ENCODE assay signal across 9 cellular contexts in the genomic region with DNA sequence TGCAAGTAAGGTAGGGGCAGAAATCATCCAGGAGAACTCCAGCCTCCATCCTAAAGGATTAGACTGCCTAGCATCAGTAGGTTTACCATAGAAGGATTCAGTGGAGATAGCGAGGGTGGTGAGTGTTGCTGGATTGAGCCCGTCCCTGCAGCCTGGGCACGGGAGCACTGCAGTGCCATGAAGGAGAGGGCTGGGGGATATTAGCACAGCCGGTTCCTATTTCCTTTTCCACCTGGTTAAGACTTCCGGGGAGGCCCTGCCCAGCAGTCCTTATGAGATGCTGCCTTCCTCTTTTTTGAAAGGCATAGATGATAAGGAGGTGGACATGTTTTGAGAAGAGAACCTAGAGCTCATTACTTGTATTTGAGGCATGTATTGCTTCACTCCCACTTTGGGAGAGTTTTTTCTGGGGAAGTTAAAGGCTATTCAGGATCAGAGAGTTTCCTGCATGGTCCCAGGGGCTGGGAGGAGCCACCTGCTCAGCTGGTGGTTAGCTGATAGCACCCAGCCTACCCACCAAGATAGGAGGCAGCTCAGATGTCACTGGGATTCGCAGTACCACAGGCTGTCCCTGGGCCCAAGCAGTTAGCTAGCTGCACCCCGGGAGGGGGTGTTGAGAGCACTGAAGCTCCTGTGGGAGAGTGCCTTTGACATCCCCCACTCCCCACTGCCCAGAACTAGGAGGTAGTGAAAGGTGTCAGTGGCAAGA. TPM values are rescaled to one million over a fixed set of nuclear protein-coding genes. Genes with fewer than 3 reads are reported as not detected.
DNase-seq lines count a peak whose midpoint lies in the region; ATAC-seq lines count a peak whose summit lies in the region.
"Had no signal": no experiment of that assay in that cellular context is flagged by ENCODE, and none has a peak within 500 bp of the region (broad histone marks: within the 10 kb centered on the region; RNA-seq: fewer than 3 reads in every experiment).

No MANE protein-coding gene starts in this region.

- H3K4me3 ChIP-seq in HUES64 (ENCODE audit: low read length) (no peak overlapping the region), iPS-15b (ENCODE audit: low read depth, low read length) (peak overlapping the region; percentile 14)

- no peaks in the 10 kb centered on the region for H3K27me3 ChIP-seq in HUES64 (ENCODE audit: insufficient read depth, low read length)
- H3K27me3 ChIP-seq in iPS-15b (ENCODE audit: control insufficient read depth, insufficient read depth, low read length), result no peaks in the 10 kb centered on the region

- WGBS in HUES64, result 62% methylated on average over 7 of the region's 7 CpGs

- no peaks in the 10 kb centered on the region for H3K9me3 Mint-ChIP-seq in stimulated activated naive CD8-positive, alpha-beta T cell treated with anti-CD3 and anti-CD28 coated beads, Interleukin-15, amount 100 ng/mL, for 72 hours

- H3K27ac ChIP-seq in HUES64 (ENCODE audit: low read depth, low read length), result peak overlapping the region; percentile 98

- H3K36me3 ChIP-seq in HUES64 (ENCODE audit: insufficient read depth, low read length) (peaks cover 14% of the 10 kb centered on the region), iPS-15b (ENCODE audit: control insufficient read depth, insufficient read depth, low read length) (peaks cover 3% of the 10 kb centered on the region)

- no peak for ATAC-seq in stimulated activated naive CD8-positive, alpha-beta T cell treated with anti-CD3 and anti-CD28 coated beads, Interleukin-15, amount 100 ng/mL, for 72 hours
- ATAC-seq in GM19463 (IDR thresholded peaks at IDR 0.05; ENCODE audit: unreplicated experiment), result no peak

- no peaks in the 10 kb centered on the region for H3K9me3 ChIP-seq in HUES64 (ENCODE audit: insufficient read depth, low read depth, low read length)
- H3K9me3 ChIP-seq in iPS-15b (ENCODE audit: control insufficient read depth, insufficient read depth, low read length), result no peaks in the 10 kb centered on the region

- H3K9ac ChIP-seq in HUES64 (ENCODE audit: low read depth, low read length), result peak overlapping the region; percentile 79
- H3K9ac ChIP-seq in iPS-15b (ENCODE audit: low read depth, low read length), result peak overlapping the region; percentile 80

- H3K4me1 ChIP-seq in HUES64 (ENCODE audit: insufficient read depth, low read length) (peaks cover 84% of the 10 kb centered on the region), iPS-15b (ENCODE audit: control insufficient read depth, insufficient read depth, low read length) (peaks cover 60% of the 10 kb centered on the region)

- H3K4me1 Mint-ChIP-seq in stimulated activated naive CD8-positive, alpha-beta T cell treated with anti-CD3 and anti-CD28 coated beads, Interleukin-15, amount 100 ng/mL, for 72 hours, result peaks cover 65% of the 10 kb centered on the region

- H3K4me3 Mint-ChIP-seq in stimulated activated naive CD8-positive, alpha-beta T cell treated with anti-CD3 and anti-CD28 coated beads, Interleukin-15, amount 100 ng/mL, for 72 hours, result no peak overlapping the region

- peaks cover 31% of the 10 kb centered on the region for H3K27me3 Mint-ChIP-seq in stimulated activated naive CD8-positive, alpha-beta T cell treated with anti-CD3 and anti-CD28 coated beads, Interleukin-15, amount 100 ng/mL, for 72 hours

- H3K27ac Mint-ChIP-seq in stimulated activated naive CD8-positive, alpha-beta T cell treated with anti-CD3 and anti-CD28 coated beads, Interleukin-15, amount 100 ng/mL, for 72 hours, result peak overlapping the region; percentile 20 to 37

- DNase-seq in UCSD-AML1 (lab: John Stamatoyannopoulos, UW; ENCODE audit: unreplicated experiment) (peak; percentile 73), midbrain (lab: John Stamatoyannopoulos, UW) (no peak), middle frontal gyrus (ENCODE audit: extremely low spot score, low spot score) (no peak)
- DNase-seq in stimulated activated naive CD8-positive, alpha-beta T cell treated with anti-CD3 and anti-CD28 coated beads, Interleukin-15, amount 100 ng/mL, for 72 hours, result no peak
- DNase-seq in central memory CD4-positive, alpha-beta T cell, result no peak
- DNase-seq: activated CD8-positive, alpha-beta memory T cell treated with anti-CD3 and anti-CD28 coated beads, Interleukin-2, amount 50 U/mL, for 4 hours had no signal

RNA-seq across cellular contexts. Expression of a gene that starts 17.2 kb away (rescaled TPM):
- polyA plus RNA-seq in HUES64 (2013, experiment 1 of 2), result 227 TPM
- 242 TPM for polyA plus RNA-seq in HUES64 (2013, experiment 2 of 2)

RNA-seq across cellular contexts. Expression of a gene that starts 45.7 kb away (rescaled TPM):
- polyA plus RNA-seq in HUES64 (2013, experiment 1 of 2), result 281 TPM
- polyA plus RNA-seq in HUES64 (2013, experiment 2 of 2), result 288 TPM

RNA-seq across cellular contexts. Expression of a gene that starts 46.9 kb away (rescaled TPM):
- 8.3 TPM for polyA plus RNA-seq in HUES64 (2013, experiment 1 of 2)
- polyA plus RNA-seq in HUES64 (2013, experiment 2 of 2), result 2.9 TPM
